Comparison of ENCODE assay signal across 13 cellular contexts in the genomic region with DNA sequence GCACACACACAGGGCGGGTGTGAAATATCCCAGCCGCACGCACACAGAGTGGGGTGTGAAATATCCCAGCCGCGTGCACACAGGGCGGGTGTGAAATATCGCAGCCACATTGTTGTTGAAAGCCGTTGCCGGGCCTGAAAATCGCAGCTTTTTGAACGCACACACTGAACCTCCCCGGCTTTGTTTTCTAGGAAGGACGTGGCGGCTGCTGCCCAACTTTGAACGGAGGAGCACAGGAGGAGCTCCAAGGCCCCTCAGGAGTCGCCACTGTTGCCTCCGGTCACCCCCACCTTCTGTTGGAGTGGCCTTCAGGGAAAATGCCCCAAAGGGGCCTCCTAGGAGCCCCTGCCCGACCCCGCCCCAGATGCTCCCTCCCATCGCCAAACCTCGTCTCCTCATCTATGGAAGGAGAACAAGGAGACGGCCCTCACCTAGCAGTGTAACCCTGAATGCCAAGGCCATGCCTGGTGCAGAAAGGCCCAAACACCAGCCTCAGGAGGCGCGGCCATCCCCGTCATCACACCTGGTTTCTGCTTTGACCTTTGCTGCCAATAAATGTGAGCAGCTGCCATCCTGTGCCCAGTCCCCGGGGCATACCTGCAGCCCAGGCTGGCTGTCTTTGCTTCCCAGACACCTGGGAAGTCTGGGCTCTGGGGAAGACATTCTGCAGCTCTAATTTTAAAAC.
DNase-seq lines count a peak whose midpoint lies in the region; ATAC-seq and TF ChIP-seq lines count a peak whose summit lies in the region.
"Had no signal": no experiment of that assay in that cellular context is flagged by ENCODE, and none has a peak within 500 bp of the region (broad histone marks: within the 10 kb centered on the region; RNA-seq: fewer than 3 reads in every experiment).

No MANE protein-coding gene starts in this region.

- no peak for TF ChIP-seq POLR2A in uterus (IDR thresholded peaks at IDR 0.05)

- POLR2A ChIA-PET in WTC11 (lab: Charles Lee), result no interaction called here

- ATAC-seq in Right ventricle myocardium superior (ENCODE audit: poor library complexity) (no peak), WTC11 (no peak), aorta (ENCODE audit: low FRiP score) (no peak)

- CTCF ChIA-PET in WTC11 (lab: Charles Lee), result no interaction called here

- DNase-seq in Right ventricle myocardium superior (peak; percentile 11), right atrium auricular region (ENCODE audit: low spot score) (no peak), WTC11 (ENCODE audit: low spot score) (peak; percentile 6), osteocyte (ENCODE audit: extremely low spot score, unreplicated experiment) (peak; percentile 78), aorta (peak; percentile 36 to 64), uterus (no peak)
- DNase-seq in activated CD4-positive, alpha-beta T cell treated with anti-CD3 and anti-CD28 coated beads for 48 hours, result no peak
- DNase-seq: DMS79 treated with DMSO at 0.1 percent for 48 hours, NCI-H1930, NCI-H2171, NCI-H446 treated with DMSO at 0.1 percent for 48 hours had no signal

- no peaks in the 10 kb centered on the region for H3K4me1 Mint-ChIP-seq in WTC11
- no peaks in the 10 kb centered on the region for H3K4me1 Mint-ChIP-seq in osteocyte (ENCODE audit: unreplicated experiment)

- H3K9me3 ChIP-seq in right atrium auricular region, result no peaks in the 10 kb centered on the region
- H3K9me3 ChIP-seq in aorta (ENCODE audit: control insufficient read depth, low read length), result no peaks in the 10 kb centered on the region
- H3K9me3 ChIP-seq in uterus, result no peaks in the 10 kb centered on the region

- H3K27me3 ChIP-seq in right atrium auricular region (no peaks in the 10 kb centered on the region), aorta (ENCODE audit: control insufficient read depth in 1 of 2, insufficient read depth in 2 of 2, low read length in 1 of 2) (no peaks in the 10 kb centered on the region), uterus (no peaks in the 10 kb centered on the region)

- H3K4me1 ChIP-seq in right atrium auricular region (no peaks in the 10 kb centered on the region), aorta (ENCODE audit: control insufficient read depth in 1 of 2, insufficient read depth in 2 of 2, low read length in 2 of 2) (no peaks in the 10 kb centered on the region), uterus (no peaks in the 10 kb centered on the region)

- H3K36me3 Mint-ChIP-seq in WTC11 (peaks cover 11% of the 10 kb centered on the region), osteocyte (ENCODE audit: unreplicated experiment) (no peaks in the 10 kb centered on the region)
- H3K36me3 Mint-ChIP-seq: IgD-negative memory B cell had no signal

- 76 to 79% methylated on average over 26 of the region's 26 CpGs for WGBS in aorta, 2 donors

- no peak overlapping the region for H3K27ac ChIP-seq in right atrium auricular region
- H3K27ac ChIP-seq in aorta (ENCODE audit: low read depth in 1 of 2, low read length in 2 of 2), result no peak overlapping the region
- H3K27ac ChIP-seq in uterus, result no peak overlapping the region
- H3K27ac ChIP-seq: RWPE1 had no signal

- H3K4me3 Mint-ChIP-seq in WTC11 (no peak overlapping the region), osteocyte (ENCODE audit: unreplicated experiment) (no peak overlapping the region)
- H3K4me3 Mint-ChIP-seq: IgD-negative memory B cell had no signal

- H3K9me3 Mint-ChIP-seq in WTC11 (peaks cover 7% of the 10 kb centered on the region), osteocyte (ENCODE audit: unreplicated experiment) (peaks cover 14% of the 10 kb centered on the region)

- H3K27me3 Mint-ChIP-seq in WTC11 (ENCODE audit: low read depth) (no peaks in the 10 kb centered on the region), osteocyte (ENCODE audit: unreplicated experiment) (no peaks in the 10 kb centered on the region)
- H3K27me3 Mint-ChIP-seq: IgD-negative memory B cell had no signal

- H3K27ac Mint-ChIP-seq in WTC11 (no peak overlapping the region), osteocyte (ENCODE audit: unreplicated experiment) (no peak overlapping the region)
- H3K27ac Mint-ChIP-seq: IgD-negative memory B cell had no signal

- intact Hi-C loops in Right ventricle myocardium superior (cut with DNase I), result no loop called here
- intact Hi-C loops in aorta (cut with DNase I), result no loop called here
- intact Hi-C loops in uterus (cut with DNase I; ENCODE audit: low total_unique reads), result no loop called here

- TF ChIP-seq CTCF in right atrium auricular region (IDR thresholded peaks at IDR 0.05), result no peak
- TF ChIP-seq CTCF in WTC11 (IDR thresholded peaks at IDR 0.05), result no peak
- no peak for TF ChIP-seq CTCF in osteocyte (IDR thresholded peaks at IDR 0.05)
- no peak for TF ChIP-seq CTCF in uterus (IDR thresholded peaks at IDR 0.05)

- H3K4me3 ChIP-seq in right atrium auricular region, result no peak overlapping the region
- no peak overlapping the region for H3K4me3 ChIP-seq in aorta (ENCODE audit: low read length in 2 of 2)
- H3K4me3 ChIP-seq in uterus, result no peak overlapping the region

- H3K36me3 ChIP-seq in right atrium auricular region (no peaks in the 10 kb centered on the region), aorta (ENCODE audit: control insufficient read depth in 1 of 2, insufficient read depth in 2 of 2, low read length in 1 of 2) (no peaks in the 10 kb centered on the region), uterus (no peaks in the 10 kb centered on the region)

TF ChIP-seq in WTC11, 78 proteins besides CTCF, POLR2A, EP300 and RAD21 (continues in another document):
- no peak for TF ChIP-seq KAT7 (CRISPR knock-in tag; IDR thresholded peaks at IDR 0.05; ENCODE audit: borderline replicate concordance)
- TF ChIP-seq, protein P1, sequence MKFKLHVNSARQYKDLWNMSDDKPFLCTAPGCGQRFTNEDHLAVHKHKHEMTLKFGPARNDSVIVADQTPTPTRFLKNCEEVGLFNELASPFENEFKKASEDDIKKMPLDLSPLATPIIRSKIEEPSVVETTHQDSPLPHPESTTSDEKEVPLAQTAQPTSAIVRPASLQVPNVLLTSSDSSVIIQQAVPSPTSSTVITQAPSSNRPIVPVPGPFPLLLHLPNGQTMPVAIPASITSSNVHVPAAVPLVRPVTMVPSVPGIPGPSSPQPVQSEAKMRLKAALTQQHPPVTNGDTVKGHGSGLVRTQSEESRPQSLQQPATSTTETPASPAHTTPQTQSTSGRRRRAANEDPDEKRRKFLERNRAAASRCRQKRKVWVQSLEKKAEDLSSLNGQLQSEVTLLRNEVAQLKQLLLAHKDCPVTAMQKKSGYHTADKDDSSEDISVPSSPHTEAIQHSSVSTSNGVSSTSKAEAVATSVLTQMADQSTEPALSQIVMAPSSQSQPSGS (CRISPR knock-in tag; IDR thresholded peaks at IDR 0.05; ENCODE audit: borderline replicate concordance, low read depth), result no peak
- TF ChIP-seq, protein P2, sequence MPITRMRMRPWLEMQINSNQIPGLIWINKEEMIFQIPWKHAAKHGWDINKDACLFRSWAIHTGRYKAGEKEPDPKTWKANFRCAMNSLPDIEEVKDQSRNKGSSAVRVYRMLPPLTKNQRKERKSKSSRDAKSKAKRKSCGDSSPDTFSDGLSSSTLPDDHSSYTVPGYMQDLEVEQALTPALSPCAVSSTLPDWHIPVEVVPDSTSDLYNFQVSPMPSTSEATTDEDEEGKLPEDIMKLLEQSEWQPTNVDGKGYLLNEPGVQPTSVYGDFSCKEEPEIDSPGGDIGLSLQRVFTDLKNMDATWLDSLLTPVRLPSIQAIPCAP (CRISPR knock-in tag; IDR thresholded peaks at IDR 0.05), result no peak
- TF ChIP-seq TEAD4 (CRISPR knock-in tag; IDR thresholded peaks at IDR 0.05), result no peak
- TF ChIP-seq NFE2L1 (CRISPR knock-in tag; IDR thresholded peaks at IDR 0.05), result no peak
- TF ChIP-seq ZNF423 (CRISPR knock-in tag; IDR thresholded peaks at IDR 0.05), result no peak
- TF ChIP-seq FOXP1 (CRISPR knock-in tag; IDR thresholded peaks at IDR 0.05; ENCODE audit: borderline replicate concordance), result no peak
- TF ChIP-seq, protein P3, sequence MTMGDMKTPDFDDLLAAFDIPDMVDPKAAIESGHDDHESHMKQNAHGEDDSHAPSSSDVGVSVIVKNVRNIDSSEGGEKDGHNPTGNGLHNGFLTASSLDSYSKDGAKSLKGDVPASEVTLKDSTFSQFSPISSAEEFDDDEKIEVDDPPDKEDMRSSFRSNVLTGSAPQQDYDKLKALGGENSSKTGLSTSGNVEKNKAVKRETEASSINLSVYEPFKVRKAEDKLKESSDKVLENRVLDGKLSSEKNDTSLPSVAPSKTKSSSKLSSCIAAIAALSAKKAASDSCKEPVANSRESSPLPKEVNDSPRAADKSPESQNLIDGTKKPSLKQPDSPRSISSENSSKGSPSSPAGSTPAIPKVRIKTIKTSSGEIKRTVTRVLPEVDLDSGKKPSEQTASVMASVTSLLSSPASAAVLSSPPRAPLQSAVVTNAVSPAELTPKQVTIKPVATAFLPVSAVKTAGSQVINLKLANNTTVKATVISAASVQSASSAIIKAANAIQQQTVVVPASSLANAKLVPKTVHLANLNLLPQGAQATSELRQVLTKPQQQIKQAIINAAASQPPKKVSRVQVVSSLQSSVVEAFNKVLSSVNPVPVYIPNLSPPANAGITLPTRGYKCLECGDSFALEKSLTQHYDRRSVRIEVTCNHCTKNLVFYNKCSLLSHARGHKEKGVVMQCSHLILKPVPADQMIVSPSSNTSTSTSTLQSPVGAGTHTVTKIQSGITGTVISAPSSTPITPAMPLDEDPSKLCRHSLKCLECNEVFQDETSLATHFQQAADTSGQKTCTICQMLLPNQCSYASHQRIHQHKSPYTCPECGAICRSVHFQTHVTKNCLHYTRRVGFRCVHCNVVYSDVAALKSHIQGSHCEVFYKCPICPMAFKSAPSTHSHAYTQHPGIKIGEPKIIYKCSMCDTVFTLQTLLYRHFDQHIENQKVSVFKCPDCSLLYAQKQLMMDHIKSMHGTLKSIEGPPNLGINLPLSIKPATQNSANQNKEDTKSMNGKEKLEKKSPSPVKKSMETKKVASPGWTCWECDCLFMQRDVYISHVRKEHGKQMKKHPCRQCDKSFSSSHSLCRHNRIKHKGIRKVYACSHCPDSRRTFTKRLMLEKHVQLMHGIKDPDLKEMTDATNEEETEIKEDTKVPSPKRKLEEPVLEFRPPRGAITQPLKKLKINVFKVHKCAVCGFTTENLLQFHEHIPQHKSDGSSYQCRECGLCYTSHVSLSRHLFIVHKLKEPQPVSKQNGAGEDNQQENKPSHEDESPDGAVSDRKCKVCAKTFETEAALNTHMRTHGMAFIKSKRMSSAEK (CRISPR knock-in tag; IDR thresholded peaks at IDR 0.05; ENCODE audit: borderline replicate concordance), result no peak
- no peak for TF ChIP-seq CBFB (CRISPR knock-in tag; IDR thresholded peaks at IDR 0.05; ENCODE audit: low read depth)
- TF ChIP-seq, protein P4, sequence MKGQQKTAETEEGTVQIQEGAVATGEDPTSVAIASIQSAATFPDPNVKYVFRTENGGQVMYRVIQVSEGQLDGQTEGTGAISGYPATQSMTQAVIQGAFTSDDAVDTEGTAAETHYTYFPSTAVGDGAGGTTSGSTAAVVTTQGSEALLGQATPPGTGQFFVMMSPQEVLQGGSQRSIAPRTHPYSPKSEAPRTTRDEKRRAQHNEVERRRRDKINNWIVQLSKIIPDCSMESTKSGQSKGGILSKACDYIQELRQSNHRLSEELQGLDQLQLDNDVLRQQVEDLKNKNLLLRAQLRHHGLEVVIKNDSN (CRISPR knock-in tag; IDR thresholded peaks at IDR 0.05), result no peak

Comparison
In these comparisons a context has a peak if more than half of its experiments do, and no peak if none do; other contexts are left out.
1. DNase-seq: peak in Right ventricle myocardium superior (single experiment), WTC11 (single experiment), osteocyte (single experiment) and aorta (2 of 2); none in right atrium auricular region (single experiment), activated CD4-positive, alpha-beta T cell treated with anti-CD3 and anti-CD28 coated beads for 48 hours (single experiment) and uterus (0 of 2).